In the genomic region with DNA sequence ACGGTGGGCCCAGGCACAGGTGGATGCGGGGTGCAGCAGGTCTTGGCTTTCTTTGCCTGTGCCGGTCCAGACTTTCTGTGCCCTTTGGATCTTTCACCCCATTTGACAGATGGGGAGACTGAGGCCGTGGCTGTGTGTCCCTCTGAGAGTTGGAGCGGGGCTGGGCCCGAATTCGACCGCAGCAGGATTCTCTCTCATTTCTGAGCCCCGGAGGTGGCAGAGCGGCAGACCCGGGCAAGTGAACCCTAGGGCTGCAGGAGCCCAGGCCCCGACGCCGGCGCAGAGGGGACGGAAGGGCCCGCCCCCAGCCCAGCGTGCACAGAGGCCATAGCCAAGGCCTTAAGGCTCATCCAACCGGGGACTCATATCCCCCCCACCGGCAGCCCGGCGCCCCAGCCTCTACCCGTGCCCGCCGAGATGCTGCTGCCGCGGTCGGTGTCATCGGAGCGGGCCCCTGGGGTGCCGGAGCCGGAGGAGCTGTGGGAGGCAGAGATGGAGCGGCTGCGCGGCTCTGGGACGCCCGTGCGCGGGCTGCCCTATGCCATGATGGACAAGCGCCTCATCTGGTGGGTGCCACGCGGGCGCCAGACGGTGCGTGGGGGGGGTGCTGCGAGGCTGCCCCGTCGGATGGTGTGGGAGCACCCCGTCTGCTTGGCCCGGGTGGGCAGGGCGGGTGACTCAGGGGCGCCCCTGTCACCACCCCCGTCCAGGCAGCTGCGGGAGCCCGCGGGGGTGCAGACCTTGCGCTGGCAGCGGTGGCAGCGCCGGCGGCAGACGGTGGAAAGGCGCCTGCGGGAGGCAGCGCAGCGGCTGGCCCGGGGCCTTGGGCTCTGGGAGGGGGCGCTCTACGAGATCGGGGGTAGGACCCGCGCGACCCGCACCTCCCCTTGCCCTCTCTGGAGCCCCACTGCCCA, we compare ENCODE assay signal across 9 cellular contexts. TPM values are rescaled to one million over a fixed set of nuclear protein-coding genes. Genes with fewer than 3 reads are reported as not detected.
DNase-seq lines count a peak whose midpoint lies in the region; ATAC-seq and TF ChIP-seq lines count a peak whose summit lies in the region.
"Had no signal": no experiment of that assay in that cellular context is flagged by ENCODE, and none has a peak within 500 bp of the region (broad histone marks: within the 10 kb centered on the region; RNA-seq: fewer than 3 reads in every experiment).

No MANE protein-coding gene starts in this region.

- H3K56ac ChIP-seq in mesendoderm (ENCODE audit: low read length), result peak overlapping the region; percentile 83

- CTCF ChIA-PET in A673 (lab: Charles Lee), result no interaction called here
- CTCF ChIA-PET in activated naive CD4-positive, alpha-beta T cell treated with anti-CD3 and anti-CD28 coated beads, Interleukin-2, amount 10 ng/mL, durations not matched to agents 7 days and 5 days (lab: Charles Lee), result interaction anchor here (1.2 to 8.0 kb wide), 5 partner anchors 8 to 45 kb away, joined by 3 to 108 read pairs (median 8); a partner anchor contains a TSS

- no CpG with 5 or more reads among the region's 74 CpGs for WGBS in mesendoderm (ENCODE audit: extremely low coverage, insufficient coverage, low lambda C conversion rate)

- no TSS peak for BruUV-seq in A673 (replicated peaks; lab: Mats Ljungman, UMichigan)

- no peak overlapping the region for H2AK5ac ChIP-seq in mesendoderm (ENCODE audit: low read length)

- H3K27me3 ChIP-seq in A673 (replicated peaks; ENCODE audit: insufficient read depth, low read depth, low read length, poor library complexity) (no peaks in the 10 kb centered on the region), mesendoderm (ENCODE audit: insufficient read depth, low read length, poor library complexity) (no peaks in the 10 kb centered on the region), thoracic aorta (replicated peaks; ENCODE audit: insufficient read depth) (no peaks in the 10 kb centered on the region)

- intact Hi-C loops in A673 (cut with micrococcal nuclease; ENCODE audit: unreplicated experiment), result no loop called here

- H3K27me3 Mint-ChIP-seq in activated naive CD4-positive, alpha-beta T cell treated with anti-CD3 and anti-CD28 coated beads, Interleukin-2, amount 10 ng/mL, durations not matched to agents 7 days and 5 days, result peaks cover 4% of the 10 kb centered on the region

- no peak overlapping the region for H4K5ac ChIP-seq in mesendoderm (ENCODE audit: low read length)

- H3K23ac ChIP-seq in mesendoderm (ENCODE audit: low read length), result no peak overlapping the region

- no peak overlapping the region for H2BK120ac ChIP-seq in mesendoderm (ENCODE audit: low read depth, low read length)

- peaks cover 49% of the 10 kb centered on the region for H3K4me1 Mint-ChIP-seq in activated naive CD4-positive, alpha-beta T cell treated with anti-CD3 and anti-CD28 coated beads, Interleukin-2, amount 10 ng/mL, durations not matched to agents 7 days and 5 days

- TF ChIP-seq CTCF in A673 (conservative IDR thresholded peaks at IDR 0.05; ENCODE audit: low read depth, low read length) (no peak), thoracic aorta (IDR thresholded peaks at IDR 0.05) (no peak)

- H3K4ac ChIP-seq in mesendoderm (ENCODE audit: low read depth, low read length), result no peak overlapping the region

- H3K27ac ChIP-seq in A673 (ENCODE audit: low read depth, low read length, poor library complexity, severe bottlenecking) (no peak overlapping the region), KOPT-K1 (ENCODE audit: low read depth, low read length, poor library complexity, severe bottlenecking) (peak overlapping the region; percentile 97), mesendoderm (ENCODE audit: low read depth, low read length) (no peak overlapping the region), thoracic aorta (peak overlapping the region in 1 of 2 donors; percentile 8)

- peaks cover 62% of the 10 kb centered on the region for H3K36me3 Mint-ChIP-seq in activated naive CD4-positive, alpha-beta T cell treated with anti-CD3 and anti-CD28 coated beads, Interleukin-2, amount 10 ng/mL, durations not matched to agents 7 days and 5 days

- peak overlapping the region; percentile 95 for H3K4me3 Mint-ChIP-seq in activated naive CD4-positive, alpha-beta T cell treated with anti-CD3 and anti-CD28 coated beads, Interleukin-2, amount 10 ng/mL, durations not matched to agents 7 days and 5 days

- no peak overlapping the region for H4K8ac ChIP-seq in mesendoderm (ENCODE audit: low read depth, low read length)

- H3K9ac ChIP-seq in mesendoderm (ENCODE audit: low read length), result peak overlapping the region; percentile 37

- H3K18ac ChIP-seq in mesendoderm (ENCODE audit: low read length), result peak overlapping the region; percentile 28

- H3K9me3 Mint-ChIP-seq in activated naive CD4-positive, alpha-beta T cell treated with anti-CD3 and anti-CD28 coated beads, Interleukin-2, amount 10 ng/mL, durations not matched to agents 7 days and 5 days, result no peaks in the 10 kb centered on the region

- peak overlapping the region; percentile 100 for H3K27ac Mint-ChIP-seq in activated naive CD4-positive, alpha-beta T cell treated with anti-CD3 and anti-CD28 coated beads, Interleukin-2, amount 10 ng/mL, durations not matched to agents 7 days and 5 days

- POLR2A ChIA-PET in A673 (lab: Charles Lee; ENCODE audit: low non-redundant PET), result no interaction called here

- no peaks in the 10 kb centered on the region for H3K9me3 ChIP-seq in A673 (ENCODE audit: low read depth, low read length, poor library complexity, severe bottlenecking)
- H3K9me3 ChIP-seq in KOPT-K1 (ENCODE audit: insufficient read depth, low read length, poor library complexity, severe bottlenecking), result no peaks in the 10 kb centered on the region
- no peaks in the 10 kb centered on the region for H3K9me3 ChIP-seq in thoracic aorta

- H3K79me2 ChIP-seq in mesendoderm (ENCODE audit: control insufficient read depth, insufficient read depth, low read length), result peaks cover 10% of the 10 kb centered on the region

- ATAC-seq in thoracic aorta (ENCODE audit: insufficient number of reproducible peaks, low FRiP score, low read depth) (no peak), HG02970 (IDR thresholded peaks at IDR 0.05; ENCODE audit: low FRiP score, unreplicated experiment) (no peak), GM21381 (IDR thresholded peaks at IDR 0.05; ENCODE audit: unreplicated experiment) (no peak)

- no peak overlapping the region for H2BK5ac ChIP-seq in mesendoderm (ENCODE audit: low read length)

- H3K4me1 ChIP-seq in A673 (ENCODE audit: insufficient read depth, low read length, poor library complexity, severe bottlenecking) (peaks cover 45% of the 10 kb centered on the region), mesendoderm (ENCODE audit: control insufficient read depth, low read depth, low read length) (peaks cover 11% of the 10 kb centered on the region), thoracic aorta (ENCODE audit: control insufficient read depth in 1 of 2, low read depth in 2 of 2) (peaks cover 11 to 32% of the 10 kb centered on the region in 2 donors)

- H2BK15ac ChIP-seq in mesendoderm (replicated peaks; ENCODE audit: low read depth), result no peak overlapping the region

- no peaks in the 10 kb centered on the region for H3K79me1 ChIP-seq in mesendoderm (ENCODE audit: low read length)

- H3K4me3 ChIP-seq in A673 (ENCODE audit: low read depth, low read length, poor library complexity, severe bottlenecking), result peak overlapping the region; percentile 23
- no peak overlapping the region for H3K4me3 ChIP-seq in mesendoderm (ENCODE audit: low read length)
- H3K4me3 ChIP-seq in thoracic aorta, result peak overlapping the region; percentile 61

- DNase-seq in A673 (ENCODE audit: low spot score) (no peak), mesendoderm (no peak), thoracic aorta (ENCODE audit: low spot score) (no peak), NCI-H2081 (lab: John Stamatoyannopoulos, UW) (no peak)
- peak; percentile 61 for DNase-seq in activated naive CD4-positive, alpha-beta T cell treated with anti-CD3 and anti-CD28 coated beads, Interleukin-2, amount 10 ng/mL, durations not matched to agents 7 days and 5 days

- H3K36me3 ChIP-seq in A673 (ENCODE audit: insufficient read depth, low read length, poor library complexity, severe bottlenecking), result no peaks in the 10 kb centered on the region
- H3K36me3 ChIP-seq in KOPT-K1 (ENCODE audit: insufficient read depth, low read length), result peaks cover 43% of the 10 kb centered on the region
- no peaks in the 10 kb centered on the region for H3K36me3 ChIP-seq in mesendoderm (ENCODE audit: control insufficient read depth, insufficient read depth, low read length)
- H3K36me3 ChIP-seq in thoracic aorta, result no peaks in the 10 kb centered on the region

- peak overlapping the region; percentile 25 for H3K4me2 ChIP-seq in mesendoderm (ENCODE audit: low read length)

RNA-seq across cellular contexts. Expression of a gene that starts 0.9 kb away (rescaled TPM):
- total RNA-seq in A673 (2021) (0.32 and 1.0 TPM in 2 replicates), thoracic aorta (1 to 10 TPM; 5.6 to 9.3 TPM)
- polyA plus RNA-seq in mesendoderm (2013, experiment 1 of 2), result 0.84 TPM
- 0.60 TPM for polyA plus RNA-seq in mesendoderm (2013, experiment 2 of 2)

RNA-seq across cellular contexts. Expression of a gene that starts 2.9 kb away (rescaled TPM):
- total RNA-seq in A673 (2021) (21.2 and 22.9 TPM in 2 replicates), thoracic aorta (10 to 100 TPM; 22.6 to 44.3 TPM)
- 47.4 TPM for polyA plus RNA-seq in mesendoderm (2013, experiment 1 of 2)
- polyA plus RNA-seq in mesendoderm (2013, experiment 2 of 2), result 45.1 TPM

RNA-seq across cellular contexts. Expression of a gene that starts 14.8 kb away (rescaled TPM):
- total RNA-seq in A673 (2021), result not detected in 2 replicates
- polyA plus RNA-seq in mesendoderm (2013, experiment 1 of 2), result not detected
- not detected for polyA plus RNA-seq in mesendoderm (2013, experiment 2 of 2)
- not detected for total RNA-seq in thoracic aorta
- polyA plus RNA-seq: neural cell had no signal

RNA-seq across cellular contexts. Expression of a gene that starts 37.0 kb away (rescaled TPM):
- total RNA-seq in A673 (2021), result 55.3 and 59.7 TPM in 2 replicates
- 23.3 TPM for polyA plus RNA-seq in mesendoderm (2013, experiment 1 of 2)
- 23.1 TPM for polyA plus RNA-seq in mesendoderm (2013, experiment 2 of 2)
- total RNA-seq in thoracic aorta, result 100 to 1,000 TPM in 1 of 2 donors, 10 to 100 TPM in 1; 61.7 to 100 TPM

RNA-seq across cellular contexts. Expression of a gene that starts 55.4 kb away (rescaled TPM):
- total RNA-seq in A673 (2021) (133 and 136 TPM in 2 replicates), thoracic aorta (1 to 10 TPM; 3.3 to 3.5 TPM)
- polyA plus RNA-seq in mesendoderm (2013, experiment 1 of 2), result 73.3 TPM
- 72.5 TPM for polyA plus RNA-seq in mesendoderm (2013, experiment 2 of 2)
